ENCODE assay signal across 22 cellular contexts in the genomic region with DNA sequence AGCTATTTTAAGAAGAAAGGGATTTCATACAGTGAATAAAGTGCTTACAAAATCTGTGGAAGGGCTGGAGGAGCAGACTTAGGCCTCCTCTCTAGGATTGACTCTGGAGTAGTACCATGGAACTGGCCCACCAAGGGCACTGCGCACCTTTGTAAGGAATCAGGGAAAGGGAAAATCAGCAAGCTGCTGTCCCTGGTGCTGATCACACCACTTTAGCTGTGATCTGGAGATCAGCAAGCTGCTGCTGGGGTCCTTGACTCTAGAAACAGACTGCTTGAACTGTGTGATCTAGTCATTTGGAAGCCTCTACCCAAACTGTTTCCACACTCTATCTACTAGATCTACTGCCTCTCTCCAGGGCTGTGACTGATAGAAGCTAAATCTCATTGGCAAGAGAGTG. TPM values are rescaled to one million over a fixed set of nuclear protein-coding genes. Genes with fewer than 3 reads are reported as not detected.
DNase-seq lines count a peak whose midpoint lies in the region; ATAC-seq, FAIRE-seq and TF ChIP-seq lines count a peak whose summit lies in the region.
"Had no signal": no experiment of that assay in that cellular context is flagged by ENCODE, and none has a peak within 500 bp of the region (broad histone marks: within the 10 kb centered on the region; RNA-seq: fewer than 3 reads in every experiment).

No MANE protein-coding gene starts in this region.

- no peaks in the 10 kb centered on the region for H3K27me3 Mint-ChIP-seq in CD8-positive, alpha-beta T cell (ENCODE audit: low read depth)
- H3K27me3 Mint-ChIP-seq: activated B cell treated with CpG ODN at 0.5 μM for 24 hours; activated CD8-positive, alpha-beta memory T cell treated with anti-CD3 and anti-CD28 coated beads, Interleukin-2, amount 10 ng/mL, durations not matched to agents 7 days and 5 days; brain; stimulated activated naive B cell treated with anti-CD40 and anti-IgM and Interleukin-4, amounts not matched to agents 10 μg/mL and 1 μg/mL and 100 μg/mL, for 72 hours; T-cell; type B pancreatic cell had no signal

- H3K27ac ChIP-seq in K562 (ENCODE audit: extremely low read depth, low read depth, low read length) (no peak overlapping the region), uterus (no peak overlapping the region)
- H3K27ac ChIP-seq in CD8-positive, alpha-beta T cell (ENCODE audit: low read depth, low read length) = no peak overlapping the region
- H3K27ac ChIP-seq: BLaER1 treated with 17β-estradiol and CSF1 and Interleukin-3, amounts not matched to agents 10 nM and 100 nM; KMS-11; PC-9 had no signal

- in situ Hi-C loops in K562 (cut with MboI) = no loop called here

- H3K4me1 Mint-ChIP-seq in CD8-positive, alpha-beta T cell (ENCODE audit: low read depth) = peaks cover 11% of the 10 kb centered on the region
- H3K4me1 Mint-ChIP-seq: activated B cell treated with CpG ODN at 0.5 μM for 24 hours; brain; stimulated activated naive B cell treated with anti-CD40 and anti-IgM and Interleukin-4, amounts not matched to agents 10 μg/mL and 1 μg/mL and 100 μg/mL, for 72 hours had no signal

- no peak overlapping the region for H3K4me3 ChIP-seq in K562
- H3K4me3 ChIP-seq in CD8-positive, alpha-beta T cell (ENCODE audit: low read depth, low read length) = no peak overlapping the region
- no peak overlapping the region for H3K4me3 ChIP-seq in uterus
- H3K4me3 ChIP-seq: BLaER1 treated with 17β-estradiol and CSF1 and Interleukin-3, amounts not matched to agents 10 nM and 100 nM; PC-9 had no signal

- TF ChIP-seq CTCF in K562 (IDR thresholded peaks at IDR 0.05 in 2 of 3, conservative IDR thresholded peaks at IDR 0.05 in 1 of 3; ENCODE audit: insufficient read depth in 2 of 3, low read depth in 1 of 3, low read length in 3 of 3) (no peak), uterus (IDR thresholded peaks at IDR 0.05) (no peak)
- TF ChIP-seq CTCF in CD8-positive, alpha-beta T cell (IDR thresholded peaks at IDR 0.05) = no peak

- peak; percentile 27 for DNase-seq in AG20443 (ENCODE audit: low spot score)
- DNase-seq in HK-2 (ENCODE audit: unreplicated experiment) = peak; percentile 2
- DNase-seq in K562 (ENCODE audit: extremely low read depth in 1 of 4, low spot score in 3 of 4) = peak in 1 of 4 experiments; percentile 18
- no peak for DNase-seq in left lobe of liver (ENCODE audit: low spot score)
- DNase-seq in NCI-H146 treated with DMSO at 0.1 percent for 48 hours (lab: John Stamatoyannopoulos, UW; ENCODE audit: unreplicated experiment) = no peak
- no peak for DNase-seq in CD8-positive, alpha-beta T cell
- DNase-seq in uterus = no peak
- DNase-seq: activated B cell treated with CpG ODN at 0.5 μM for 24 hours; activated CD8-positive, alpha-beta memory T cell treated with anti-CD3 and anti-CD28 coated beads, Interleukin-2, amount 10 ng/mL, durations not matched to agents 7 days and 5 days; DMS79 treated with DMSO at 0.1 percent for 48 hours; effector CD8-positive, alpha-beta T cell; NCI-H1694 treated with DMSO at 0.1 percent for 48 hours; NCI-H510A treated with DMSO at 0.1 percent for 48 hours; PC-9; stimulated activated naive B cell treated with anti-CD40 and anti-IgM and Interleukin-4, amounts not matched to agents 10 μg/mL and 1 μg/mL and 100 μg/mL, for 72 hours; T-cell had no signal

- H3K9ac ChIP-seq in K562 (ENCODE audit: insufficient read depth in 1 of 2, low read depth in 2 of 2, low read length in 2 of 2) = no peak overlapping the region
- H3K9ac ChIP-seq: BLaER1 treated with 17β-estradiol and CSF1 and Interleukin-3, amounts not matched to agents 10 nM and 100 nM; KMS-11 had no signal

- no peak overlapping the region for H2AFZ ChIP-seq in K562 (ENCODE audit: low read depth, low read length)
- H2AFZ ChIP-seq: PC-9 had no signal

- TF ChIP-seq EP300 in K562 (IDR thresholded peaks at IDR 0.05; ENCODE audit: low read length) = no peak

- no peak for TF ChIP-seq RAD21 in K562 (CRISPR knock-in tag; conservative IDR thresholded peaks at IDR 0.05 in 1 of 2, IDR thresholded peaks at IDR 0.05 in 1 of 2)

- H3K9me3 ChIP-seq in K562 (replicated peaks; ENCODE audit: control insufficient read depth, insufficient read depth, low read depth, low read length) (no peaks in the 10 kb centered on the region), uterus (no peaks in the 10 kb centered on the region)
- no peaks in the 10 kb centered on the region for H3K9me3 ChIP-seq in CD8-positive, alpha-beta T cell (ENCODE audit: low read length)
- H3K9me3 ChIP-seq: BLaER1 treated with 17β-estradiol and CSF1 and Interleukin-3, amounts not matched to agents 10 nM and 100 nM had no signal

- no peaks in the 10 kb centered on the region for H3K4me1 ChIP-seq in K562 (replicated peaks in 1 of 2; ENCODE audit: control insufficient read depth in 2 of 2, insufficient read depth in 2 of 2, low read length in 2 of 2)
- peaks cover 13% of the 10 kb centered on the region for H3K4me1 ChIP-seq in CD8-positive, alpha-beta T cell (ENCODE audit: insufficient read depth, low read length)
- H3K4me1 ChIP-seq in uterus = no peaks in the 10 kb centered on the region
- H3K4me1 ChIP-seq: BLaER1 treated with 17β-estradiol and CSF1 and Interleukin-3, amounts not matched to agents 10 nM and 100 nM had no signal

- FAIRE-seq in K562 (lab: Jason Lieb, UNC) = no peak

- ATAC-seq in K562 (no peak), left lobe of liver (peak; percentile 41), HG02798 (IDR thresholded peaks at IDR 0.05; ENCODE audit: poor library complexity, unreplicated experiment) (no peak)
- no peak for ATAC-seq in CD8-positive, alpha-beta T cell
- ATAC-seq: activated CD8-positive, alpha-beta memory T cell treated with anti-CD3 and anti-CD28 coated beads, Interleukin-2, amount 10 ng/mL, durations not matched to agents 7 days and 5 days; stimulated activated naive B cell treated with anti-CD40 and anti-IgM and Interleukin-4, amounts not matched to agents 10 μg/mL and 1 μg/mL and 100 μg/mL, for 72 hours; T-cell had no signal

- intact Hi-C loops in K562 (cut with micrococcal nuclease) = no loop called here
- intact Hi-C loops in CD8-positive, alpha-beta T cell (cut with DNase I, micrococcal nuclease) = no loop called here
- intact Hi-C loops in uterus (cut with DNase I; ENCODE audit: low total_unique reads) = no loop called here

- H3K4me2 ChIP-seq in K562 (ENCODE audit: insufficient read depth, low read length) = no peak overlapping the region
- H3K4me2 ChIP-seq: BLaER1 treated with 17β-estradiol and CSF1 and Interleukin-3, amounts not matched to agents 10 nM and 100 nM; KMS-11; PC-9 had no signal

- no peaks in the 10 kb centered on the region for H3K79me2 ChIP-seq in K562 (ENCODE audit: control insufficient read depth, insufficient read depth, low read length)

- 11% methylated on average over 1 of the region's 1 CpG for WGBS in K562 (ENCODE audit: insufficient coverage, low coverage, missing lambda C conversion rate)

- H3K9me1 ChIP-seq in K562 (ENCODE audit: control insufficient read depth, insufficient read depth, low read length) = no peaks in the 10 kb centered on the region

- H3K36me3 ChIP-seq in K562 (ENCODE audit: control insufficient read depth, insufficient read depth, low read length) = no peaks in the 10 kb centered on the region
- no peaks in the 10 kb centered on the region for H3K36me3 ChIP-seq in CD8-positive, alpha-beta T cell (ENCODE audit: insufficient read depth, low read length)
- no peaks in the 10 kb centered on the region for H3K36me3 ChIP-seq in uterus

- no peak overlapping the region for H3K4me3 Mint-ChIP-seq in CD8-positive, alpha-beta T cell
- H3K4me3 Mint-ChIP-seq: activated B cell treated with CpG ODN at 0.5 μM for 24 hours; activated CD8-positive, alpha-beta memory T cell treated with anti-CD3 and anti-CD28 coated beads, Interleukin-2, amount 10 ng/mL, durations not matched to agents 7 days and 5 days; brain; mesothelial cell of epicardium; stimulated activated naive B cell treated with anti-CD40 and anti-IgM and Interleukin-4, amounts not matched to agents 10 μg/mL and 1 μg/mL and 100 μg/mL, for 72 hours; T-cell; type B pancreatic cell had no signal

- peaks cover 51% of the 10 kb centered on the region for H3K36me3 Mint-ChIP-seq in CD8-positive, alpha-beta T cell

- BruUV-seq in K562 (replicated peaks; lab: Mats Ljungman, UMichigan) = no TSS peak

- H3K27me3 ChIP-seq in K562 (ENCODE audit: control insufficient read depth in 2 of 2, insufficient read depth in 2 of 2, low read length in 2 of 2) (no peaks in the 10 kb centered on the region), uterus (no peaks in the 10 kb centered on the region)
- H3K27me3 ChIP-seq in CD8-positive, alpha-beta T cell (ENCODE audit: insufficient read depth, low read length) = no peaks in the 10 kb centered on the region
- H3K27me3 ChIP-seq: BLaER1 treated with 17β-estradiol and CSF1 and Interleukin-3, amounts not matched to agents 10 nM and 100 nM had no signal

- POLR2A ChIA-PET in K562 (lab: Yijun Ruan, JAX) = no interaction called here
- POLR2A ChIA-PET in CD8-positive, alpha-beta T cell (lab: Charles Lee) = no interaction called here

- H3K27ac Mint-ChIP-seq in CD8-positive, alpha-beta T cell = no peak overlapping the region
- H3K27ac Mint-ChIP-seq: activated B cell treated with CpG ODN at 0.5 μM for 24 hours; activated CD8-positive, alpha-beta memory T cell treated with anti-CD3 and anti-CD28 coated beads, Interleukin-2, amount 10 ng/mL, durations not matched to agents 7 days and 5 days; brain; mesothelial cell of epicardium; stimulated activated naive B cell treated with anti-CD40 and anti-IgM and Interleukin-4, amounts not matched to agents 10 μg/mL and 1 μg/mL and 100 μg/mL, for 72 hours; T-cell; type B pancreatic cell had no signal

- CTCF ChIA-PET in K562 (lab: Yijun Ruan, JAX; ENCODE audit: low intra/inter-chr PET ratio) = no interaction called here
- CTCF ChIA-PET in CD8-positive, alpha-beta T cell (lab: Charles Lee) = no interaction called here

- no peaks in the 10 kb centered on the region for H4K20me1 ChIP-seq in K562 (replicated peaks; ENCODE audit: control insufficient read depth, insufficient read depth, low read length)

- no peak for TF ChIP-seq POLR2A in K562 (conservative IDR thresholded peaks at IDR 0.05)
- no peak for TF ChIP-seq POLR2A in uterus (IDR thresholded peaks at IDR 0.05)

- H3K9me3 Mint-ChIP-seq in CD8-positive, alpha-beta T cell = no peaks in the 10 kb centered on the region
- H3K9me3 Mint-ChIP-seq: activated B cell treated with CpG ODN at 0.5 μM for 24 hours; brain; mesothelial cell of epicardium; stimulated activated naive B cell treated with anti-CD40 and anti-IgM and Interleukin-4, amounts not matched to agents 10 μg/mL and 1 μg/mL and 100 μg/mL, for 72 hours; T-cell; type B pancreatic cell had no signal

RNA-seq across cellular contexts. Expression of a gene that starts 18.4 kb away (rescaled TPM):
- 0.05 TPM in 1 of 2 replicates, not detected in the other for total RNA-seq in K562 (2011; cell fraction: chromatin; rRNA removed; ENCODE audit: low replicate concordance)
- under 0.01 TPM in 1 of 2 replicates, not detected in the other for total RNA-seq in K562 (2011; cell fraction: nucleolus; rRNA removed)
- total RNA-seq in K562 (2011; cell fraction: nucleoplasm; rRNA removed) = not detected in 2 replicates
- under 0.01 TPM in 1 of 2 replicates, not detected in the other for total RNA-seq in K562 (2014; rRNA removed)
- total RNA-seq in K562 (2014; rRNA removed; fragmentation: Illumina TruSeq; extraction: Trizol) = not detected in 2 replicates
- total RNA-seq in K562 (2015; rRNA removed; fragmentation: Illumina TruSeq; extraction: Trizol) = 0.04 TPM in 1 of 2 replicates, not detected in the other
- not detected in 2 replicates for total RNA-seq in K562 (2021)
- 0.09 TPM in 1 of 2 replicates, not detected in the other for polyA plus RNA-seq in K562 (2011; rRNA removed)
- polyA plus RNA-seq in K562 (2011; cell fraction: cytosol; rRNA removed) = not detected in 2 replicates
- 0.04 TPM in 1 of 2 replicates, not detected in the other for polyA plus RNA-seq in K562 (2011; cell fraction: nucleus; rRNA removed)
- 0.03 and 0.08 TPM in 2 replicates for polyA plus RNA-seq in K562 (2012)
- polyA plus RNA-seq in K562 (2014; fragmentation: Illumina TruSeq; extraction: Trizol) = 0.03 TPM in 1 of 2 replicates, not detected in the other
- polyA plus RNA-seq in K562 (2014; fragmentation: Nextera tagmentation; extraction: Ambion mirVana) = not detected
- 0.03 and 0.07 TPM in 2 replicates for polyA plus RNA-seq in K562 (2014; rRNA removed)
- 0.03 TPM in 1 of 2 replicates, not detected in the other for polyA minus RNA-seq in K562 (2011; rRNA and poly(A)+ RNA removed)
- not detected in 2 replicates for polyA minus RNA-seq in K562 (2011; cell fraction: cytosol; rRNA and poly(A)+ RNA removed)
- polyA minus RNA-seq in K562 (2011; cell fraction: nucleus; rRNA and poly(A)+ RNA removed) = not detected in 2 replicates
- 0.35 TPM for total RNA-seq in left lobe of liver
- total RNA-seq in CD8-positive, alpha-beta T cell = under 1 TPM; 0.25 to 0.35 TPM
- 1 to 10 TPM in 2 of 4 donors, under 1 TPM in 1, not detected in 1; under 0.01 to 2.8 (median 1.1) TPM for total RNA-seq in uterus

RNA-seq across cellular contexts. Expression of a gene that starts 58.8 kb away (rescaled TPM):
- total RNA-seq in K562 (2011; cell fraction: chromatin; rRNA removed; ENCODE audit: low replicate concordance) = 1.6 and 7.0 TPM in 2 replicates
- 0.67 and 1.8 TPM in 2 replicates for total RNA-seq in K562 (2011; cell fraction: nucleolus; rRNA removed)
- 3.7 and 4.0 TPM in 2 replicates for total RNA-seq in K562 (2011; cell fraction: nucleoplasm; rRNA removed)
- total RNA-seq in K562 (2014; rRNA removed) = 1.3 and 1.4 TPM in 2 replicates
- 2.3 and 2.9 TPM in 2 replicates for total RNA-seq in K562 (2014; rRNA removed; fragmentation: Illumina TruSeq; extraction: Trizol)
- 2.1 and 2.2 TPM in 2 replicates for total RNA-seq in K562 (2015; rRNA removed; fragmentation: Illumina TruSeq; extraction: Trizol)
- total RNA-seq in K562 (2021) = 2.0 and 2.1 TPM in 2 replicates
- 0.38 and 1.3 TPM in 2 replicates for polyA plus RNA-seq in K562 (2011; rRNA removed)
- polyA plus RNA-seq in K562 (2011; cell fraction: cytosol; rRNA removed) = 0.09 and 0.10 TPM in 2 replicates
- 0.73 and 0.81 TPM in 2 replicates for polyA plus RNA-seq in K562 (2011; cell fraction: nucleus; rRNA removed)
- polyA plus RNA-seq in K562 (2012) = 1.1 and 2.6 TPM in 2 replicates
- polyA plus RNA-seq in K562 (2014; fragmentation: Illumina TruSeq; extraction: Trizol) = 1.4 and 1.7 TPM in 2 replicates
- polyA plus RNA-seq in K562 (2014; fragmentation: Nextera tagmentation; extraction: Ambion mirVana) = under 1 TPM; 0.39 to 0.86 TPM
- polyA plus RNA-seq in K562 (2014; rRNA removed) = 1.6 and 2.2 TPM in 2 replicates
- polyA minus RNA-seq in K562 (2011; rRNA and poly(A)+ RNA removed) = 0.84 and 3.9 TPM in 2 replicates
- polyA minus RNA-seq in K562 (2011; cell fraction: cytosol; rRNA and poly(A)+ RNA removed) = 0.48 TPM in 1 of 2 replicates, not detected in the other
- polyA minus RNA-seq in K562 (2011; cell fraction: nucleus; rRNA and poly(A)+ RNA removed) = 1.6 and 2.7 TPM in 2 replicates
- 20.5 TPM for total RNA-seq in left lobe of liver
- 10 to 100 TPM; 14.6 to 17.1 TPM for total RNA-seq in CD8-positive, alpha-beta T cell
- 10 to 100 TPM; 12.1 to 87.5 (median 35.6) TPM for total RNA-seq in uterus

Comparison
In these comparisons a context has a peak if more than half of its experiments do, and no peak if none do; other contexts are left out.
1. DNase-seq: peak in AG20443 (single experiment) and HK-2 (single experiment); none in left lobe of liver (single experiment), NCI-H146 treated with DMSO at 0.1 percent for 48 hours (single experiment), CD8-positive, alpha-beta T cell (0 of 7) and uterus (0 of 2).